8 cellular contexts compared by ENCODE assay signal in the genomic region with DNA sequence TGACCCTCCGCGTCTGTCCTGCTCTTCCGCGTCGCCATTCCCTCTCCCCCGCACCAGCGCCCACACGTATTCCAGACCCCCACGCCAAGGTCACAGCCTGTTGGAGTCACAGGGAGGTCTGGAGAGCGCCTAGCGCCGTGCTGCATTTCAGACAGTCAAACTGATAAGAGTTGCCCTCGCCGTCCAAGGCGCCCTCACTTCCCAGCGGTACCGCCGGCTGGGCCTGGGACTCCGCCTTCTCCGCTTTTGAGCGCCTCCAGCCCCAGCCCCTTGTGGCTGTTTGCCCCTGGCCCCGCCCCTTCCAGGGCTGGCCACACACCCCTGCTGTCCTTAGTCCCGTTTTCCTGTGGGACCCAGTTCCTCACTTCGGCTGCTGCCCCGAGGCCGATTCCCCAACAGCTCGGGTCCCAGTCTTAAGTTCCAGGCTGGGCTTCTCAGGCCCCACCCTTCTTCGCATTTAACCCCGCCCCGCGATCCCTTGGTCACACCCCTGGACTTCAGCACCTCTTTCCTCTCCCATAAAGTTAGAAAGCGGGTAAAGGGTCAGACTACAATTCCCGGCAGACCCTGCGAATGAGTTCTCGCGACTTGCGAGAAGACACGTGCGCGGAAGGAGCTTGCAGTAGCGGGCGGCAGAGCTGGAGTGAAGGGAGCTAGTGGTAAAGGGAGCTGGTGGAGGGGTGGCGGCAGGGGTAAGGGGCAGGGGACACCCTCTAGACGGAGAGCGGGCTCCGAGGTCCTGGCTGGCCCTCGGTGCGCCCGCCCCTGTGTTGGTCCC. TPM values are rescaled to one million over a fixed set of nuclear protein-coding genes. Genes with fewer than 3 reads are reported as not detected.
DNase-seq lines count a peak whose midpoint lies in the region; ATAC-seq, FAIRE-seq and TF ChIP-seq lines count a peak whose summit lies in the region.

Gene GMPPA, plus strand, starts transcription at position 612 of the 778 bp plus-strand sequence. CDS start 1,085 bp downstream, outside the sequence.

- peaks cover 0 to 4% of the 10 kb centered on the region in 2 donors for H3K36me3 ChIP-seq in adrenal gland (replicated peaks in 1 of 2)
- H3K36me3 ChIP-seq in trophoblast cell (ENCODE audit: control insufficient read depth in 1 of 2, insufficient read depth in 2 of 2, low read length in 2 of 2) = peaks cover 0 to under 1% of the 10 kb centered on the region in 2 experiments
- no peaks in the 10 kb centered on the region for H3K36me3 ChIP-seq in transverse colon

- in situ Hi-C loops in transverse colon (cut with MboI; ENCODE audit: low pct_ligation_motif_present in 1 of 4, low pct_unique_long_range_greater_than_20kb in 1 of 4, low sequenced_read_pairs in 3 of 4) = no loop called here

- TF ChIP-seq CTCF in adrenal gland (IDR thresholded peaks at IDR 0.05) (peak in 2 of 6 experiments; percentile 14 to 20), transverse colon (IDR thresholded peaks at IDR 0.05) (peak in 2 of 5 experiments; percentile 19 to 35)

- peak within 1 kb of the TSS; percentile 68 for H2AFZ ChIP-seq in trophoblast cell (ENCODE audit: insufficient read depth, low read length, poor library complexity)

- H3K23ac ChIP-seq in trophoblast cell (ENCODE audit: low read length) = no peak within 1 kb of the TSS

- H2BK120ac ChIP-seq in trophoblast cell (ENCODE audit: insufficient read depth, low read length, poor library complexity) = peak within 1 kb of the TSS; percentile 69

- 0 to 1% (median 0%) methylated on average over 39 to 49 of the region's 49 CpGs for WGBS in adrenal gland, 4 donors
- no CpG with 5 or more reads among the region's 49 CpGs for WGBS in trophoblast cell (ENCODE audit: extremely low coverage, insufficient coverage, insufficient read length)
- 1% methylated on average over 47 of the region's 49 CpGs; no CpG with 5 or more reads in 1 of the 2 donors for WGBS in transverse colon (ENCODE audit: low coverage in 1 of 2), 2 donors

- H4K8ac ChIP-seq in trophoblast cell (ENCODE audit: low read depth, low read length) = peak within 1 kb of the TSS; percentile 93

- H3K27me3 ChIP-seq in adrenal gland (peaks cover 6% of the 10 kb centered on the region), trophoblast cell (ENCODE audit: insufficient read depth, low read length) (peaks cover 16% of the 10 kb centered on the region), transverse colon (peaks cover 40% of the 10 kb centered on the region)

- peak; percentile 98 for DNase-seq in GM12892 (ENCODE audit: insufficient read length)
- peak; percentile 94 for DNase-seq in NCI-H146 (lab: John Stamatoyannopoulos, UW)
- DNase-seq in T-helper 1 cell = peak; percentile 79 to 97 (median 86)
- peak; percentile 96 to 99 (median 97) for DNase-seq in adrenal gland
- DNase-seq in cardiac septum (ENCODE audit: low spot score) = peak; percentile 99
- DNase-seq in trophoblast cell = peak; percentile 99
- DNase-seq in transverse colon = peak; percentile 98

- H3K4ac ChIP-seq in trophoblast cell (ENCODE audit: low read depth, low read length) = peak within 1 kb of the TSS; percentile 64

- ATAC-seq in HG02852 (IDR thresholded peaks at IDR 0.05; ENCODE audit: unreplicated experiment) = peak; percentile 93

- H3K4me1 ChIP-seq in adrenal gland (replicated peaks in 1 of 2) (peaks cover 6 to 30% of the 10 kb centered on the region in 2 donors), trophoblast cell (ENCODE audit: control insufficient read depth in 1 of 2, insufficient read depth in 2 of 2, low read length in 2 of 2) (peaks cover 23 to 38% of the 10 kb centered on the region in 2 experiments), transverse colon (peaks cover 12 to 36% (median 26%) of the 10 kb centered on the region in 4 donors)

- TF ChIP-seq EP300 in transverse colon (IDR thresholded peaks at IDR 0.05; ENCODE audit: low read depth) = peak; percentile 20

- peak within 1 kb of the TSS; percentile 92 for H3K9ac ChIP-seq in trophoblast cell (ENCODE audit: low read length)

- intact Hi-C loops in adrenal gland (cut with DNase I) = no loop called here
- intact Hi-C loops in cardiac septum (cut with DNase I) = loop anchor here (2.0 kb wide), 1 partner anchor 38 kb away; no protein-coding TSS in a partner anchor
- intact Hi-C loops in transverse colon (cut with DNase I; ENCODE audit: low total_unique reads) = no loop called here

- peak within 1 kb of the TSS; percentile 77 for H2AK5ac ChIP-seq in trophoblast cell (ENCODE audit: low read length)

- no peaks in the 10 kb centered on the region for H3K9me3 ChIP-seq in adrenal gland (replicated peaks in 1 of 3)
- H3K9me3 ChIP-seq in trophoblast cell (ENCODE audit: insufficient read depth, low read depth, low read length) = peaks cover 2% of the 10 kb centered on the region
- no peaks in the 10 kb centered on the region for H3K9me3 ChIP-seq in transverse colon

- H3K4me2 ChIP-seq in trophoblast cell (ENCODE audit: low read length) = peak within 1 kb of the TSS; percentile 94

- peaks cover 6% of the 10 kb centered on the region for H3K79me2 ChIP-seq in trophoblast cell (ENCODE audit: control insufficient read depth, insufficient read depth, low read length, poor library complexity)

- peak; percentile 88 for TF ChIP-seq POLR2A in GM12892 (IDR thresholded peaks at IDR 0.05; ENCODE audit: low read depth, low read length)
- peak; percentile 62 to 67 for TF ChIP-seq POLR2A in adrenal gland (IDR thresholded peaks at IDR 0.05)
- peak; percentile 85 for TF ChIP-seq POLR2A in transverse colon (IDR thresholded peaks at IDR 0.05)

- peak; percentile 98 for FAIRE-seq in GM12892 (lab: Jason Lieb, UNC)

- peak within 1 kb of the TSS; percentile 91 for H3K14ac ChIP-seq in trophoblast cell (ENCODE audit: low read length)

- H2BK5ac ChIP-seq in trophoblast cell (ENCODE audit: low read depth, low read length, poor library complexity) = peak within 1 kb of the TSS; percentile 80

- H4K12ac ChIP-seq in trophoblast cell (ENCODE audit: low read depth, low read length) = peak within 1 kb of the TSS; percentile 64

- peak within 1 kb of the TSS; percentile 22 for H2BK12ac ChIP-seq in trophoblast cell (ENCODE audit: low read length)

- peak within 1 kb of the TSS; percentile 75 to 99 (median 90) for H3K27ac ChIP-seq in adrenal gland
- peak within 1 kb of the TSS; percentile 76 for H3K27ac ChIP-seq in trophoblast cell (ENCODE audit: low read depth, low read length)
- H3K27ac ChIP-seq in transverse colon = peak within 1 kb of the TSS; percentile 87 to 99 (median 95)

- peaks cover 14% of the 10 kb centered on the region for H3K79me1 ChIP-seq in trophoblast cell (ENCODE audit: low read length)

- H3K18ac ChIP-seq in trophoblast cell (ENCODE audit: low read length) = peak within 1 kb of the TSS; percentile 87

- H3K4me3 ChIP-seq in adrenal gland (peak within 1 kb of the TSS in 3 of 4 donors; percentile 29 to 92 (median 85)), trophoblast cell (ENCODE audit: low read depth, low read length) (peak within 1 kb of the TSS; percentile 81), transverse colon (peak within 1 kb of the TSS; percentile 57 to 88 (median 80))

- H4K91ac ChIP-seq in trophoblast cell (ENCODE audit: low read depth, low read length) = peak within 1 kb of the TSS; percentile 91

RNA-seq across cellular contexts. Expression of gene GMPPA, which starts in this region (rescaled TPM):
- 26.6 TPM for polyA plus RNA-seq in GM12892 (2012; ENCODE audit: missing spikeins)
- total RNA-seq in adrenal gland (10 to 100 TPM; 23.0 to 60.6 (median 26.4) TPM), cardiac septum (22.6 TPM), transverse colon (10 to 100 TPM; 25.1 to 41.1 (median 36.4) TPM)
- polyA plus RNA-seq in adrenal gland = 10 to 100 TPM; 36.8 to 72.2 (median 38.5) TPM
- polyA plus RNA-seq in trophoblast cell (2013) = 55.1 and 55.5 TPM in 2 replicates

Comparison
In these comparisons a context has a peak if more than half of its experiments do, and no peak if none do; other contexts are left out.
1. Peak in every context shown above with its lines: DNase-seq, ATAC-seq, H3K4me3 ChIP-seq and H3K27ac ChIP-seq.